Comparison of ENCODE assay signal across 1 cellular context in the genomic region with DNA sequence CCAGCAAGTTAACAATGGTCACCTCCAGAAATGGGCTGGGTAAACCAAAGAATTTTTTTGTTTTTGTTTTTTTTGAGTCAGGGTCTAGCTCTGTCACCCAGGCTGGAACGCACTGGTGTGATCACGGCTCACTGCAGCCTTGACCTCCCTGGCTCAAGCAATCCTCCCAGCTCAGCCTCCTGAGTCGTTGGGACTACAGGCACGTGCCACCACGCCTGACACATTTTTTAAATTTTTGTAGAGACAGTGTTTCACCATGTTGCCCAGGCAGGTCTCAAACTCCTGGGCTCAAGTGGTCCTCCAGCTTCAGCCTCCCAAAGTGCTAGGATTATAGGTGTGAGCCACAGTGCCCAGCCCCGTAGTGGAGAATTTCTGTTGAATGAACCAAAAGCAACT.
TF ChIP-seq lines count a peak whose summit lies in the region.

No MANE protein-coding gene starts in this region.

TF ChIP-seq in neural cell, 6 proteins besides CTCF, POLR2A, EP300 and RAD21:
- TF ChIP-seq, protein P1, sequence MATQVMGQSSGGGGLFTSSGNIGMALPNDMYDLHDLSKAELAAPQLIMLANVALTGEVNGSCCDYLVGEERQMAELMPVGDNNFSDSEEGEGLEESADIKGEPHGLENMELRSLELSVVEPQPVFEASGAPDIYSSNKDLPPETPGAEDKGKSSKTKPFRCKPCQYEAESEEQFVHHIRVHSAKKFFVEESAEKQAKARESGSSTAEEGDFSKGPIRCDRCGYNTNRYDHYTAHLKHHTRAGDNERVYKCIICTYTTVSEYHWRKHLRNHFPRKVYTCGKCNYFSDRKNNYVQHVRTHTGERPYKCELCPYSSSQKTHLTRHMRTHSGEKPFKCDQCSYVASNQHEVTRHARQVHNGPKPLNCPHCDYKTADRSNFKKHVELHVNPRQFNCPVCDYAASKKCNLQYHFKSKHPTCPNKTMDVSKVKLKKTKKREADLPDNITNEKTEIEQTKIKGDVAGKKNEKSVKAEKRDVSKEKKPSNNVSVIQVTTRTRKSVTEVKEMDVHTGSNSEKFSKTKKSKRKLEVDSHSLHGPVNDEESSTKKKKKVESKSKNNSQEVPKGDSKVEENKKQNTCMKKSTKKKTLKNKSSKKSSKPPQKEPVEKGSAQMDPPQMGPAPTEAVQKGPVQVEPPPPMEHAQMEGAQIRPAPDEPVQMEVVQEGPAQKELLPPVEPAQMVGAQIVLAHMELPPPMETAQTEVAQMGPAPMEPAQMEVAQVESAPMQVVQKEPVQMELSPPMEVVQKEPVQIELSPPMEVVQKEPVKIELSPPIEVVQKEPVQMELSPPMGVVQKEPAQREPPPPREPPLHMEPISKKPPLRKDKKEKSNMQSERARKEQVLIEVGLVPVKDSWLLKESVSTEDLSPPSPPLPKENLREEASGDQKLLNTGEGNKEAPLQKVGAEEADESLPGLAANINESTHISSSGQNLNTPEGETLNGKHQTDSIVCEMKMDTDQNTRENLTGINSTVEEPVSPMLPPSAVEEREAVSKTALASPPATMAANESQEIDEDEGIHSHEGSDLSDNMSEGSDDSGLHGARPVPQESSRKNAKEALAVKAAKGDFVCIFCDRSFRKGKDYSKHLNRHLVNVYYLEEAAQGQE (IDR thresholded peaks at IDR 0.05; ENCODE audit: borderline replicate concordance), result no peak
- TF ChIP-seq SMC3 (conservative IDR thresholded peaks at IDR 0.05; ENCODE audit: poor library complexity) (no peak), POLR2AphosphoS5 (IDR thresholded peaks at IDR 0.05) (no peak), MXI1 (conservative IDR thresholded peaks at IDR 0.05; ENCODE audit: poor library complexity, severe bottlenecking) (no peak), EZH2 (IDR thresholded peaks at IDR 0.05; ENCODE audit: borderline replicate concordance, insufficient read depth, low read length, poor library complexity, severe bottlenecking) (no peak), TAF1 (IDR thresholded peaks at IDR 0.05; ENCODE audit: low read depth) (no peak)
